ENCODE assay signal across 29 cellular contexts in the genomic region with DNA sequence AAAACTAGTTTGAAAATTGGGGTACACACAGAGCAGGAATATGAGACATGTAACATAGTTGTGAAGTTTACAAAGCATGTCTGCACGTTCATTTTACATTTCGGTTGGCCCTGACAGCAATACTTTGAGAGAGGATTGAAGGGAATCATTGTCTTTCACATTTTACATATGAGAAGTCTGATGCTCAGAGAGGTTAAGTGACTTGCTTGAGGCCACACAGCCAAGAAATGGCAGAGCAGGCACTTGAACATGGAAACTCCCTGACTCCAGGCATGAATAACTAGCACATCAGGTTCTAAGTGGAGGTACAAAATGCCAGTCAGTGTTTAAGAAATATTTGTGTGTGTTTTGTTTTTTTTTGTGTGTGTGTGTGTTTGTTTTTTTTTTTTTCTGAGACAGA. TPM values are rescaled to one million over a fixed set of nuclear protein-coding genes. Genes with fewer than 3 reads are reported as not detected.
"Had no signal": no experiment of that assay in that cellular context is flagged by ENCODE, and none has a peak within 500 bp of the region (broad histone marks: within the 10 kb centered on the region; RNA-seq: fewer than 3 reads in every experiment).

No MANE protein-coding gene starts in this region.

- H3K27me3 ChIP-seq: adrenal gland, body of pancreas, cardiac muscle cell, colonic mucosa, esophagus squamous epithelium had no signal

- FAIRE-seq: endometrium, endothelial cell of umbilical vein, frontal cortex, TTC549 had no signal

- H3K4me3 Mint-ChIP-seq: activated B cell treated with CpG ODN at 0.5 μM for 24 hours; activated CD4-positive, alpha-beta memory T cell treated with anti-CD3 and anti-CD28 coated beads, Interleukin-2, amount 10 ng/mL, durations not matched to agents 7 days and 5 days; activated CD4-positive, alpha-beta T cell treated with anti-CD3 and anti-CD28 coated beads, Interleukin-2, amount 10 ng/mL, durations not matched to agents 24 days and 14 days; activated naive CD4-positive, alpha-beta T cell treated with anti-CD3 and anti-CD28 coated beads, Interleukin-2, amount 10 ng/mL, durations not matched to agents 7 days and 5 days; activated T-cell treated with anti-CD3 and anti-CD28 coated beads, Interleukin-2, amount 50 U/mL, for 24 hours; activated T-cell treated with anti-CD3 and anti-CD28 coated beads, Interleukin-2, amount 50 U/mL, for 72 hours had no signal

- H3K9me3 ChIP-seq: adrenal gland, body of pancreas, colonic mucosa, esophagus squamous epithelium had no signal

- H3K9me3 Mint-ChIP-seq: activated B cell treated with CpG ODN at 0.5 μM for 24 hours; activated CD4-positive, alpha-beta memory T cell treated with anti-CD3 and anti-CD28 coated beads, Interleukin-2, amount 10 ng/mL, durations not matched to agents 7 days and 5 days; activated CD4-positive, alpha-beta T cell treated with anti-CD3 and anti-CD28 coated beads, Interleukin-2, amount 10 ng/mL, durations not matched to agents 24 days and 14 days; activated naive CD4-positive, alpha-beta T cell treated with anti-CD3 and anti-CD28 coated beads, Interleukin-2, amount 10 ng/mL, durations not matched to agents 7 days and 5 days; activated naive CD4-positive, alpha-beta T cell treated with anti-CD3 and anti-CD28 coated beads, Interleukin-2, amount 50 U/mL, for 72 hours; activated T-cell treated with anti-CD3 and anti-CD28 coated beads, Interleukin-2, amount 50 U/mL, for 24 hours; activated T-cell treated with anti-CD3 and anti-CD28 coated beads, Interleukin-2, amount 50 U/mL, for 72 hours had no signal

- H3K4me1 ChIP-seq: adrenal gland, colonic mucosa had no signal

- H3K27ac Mint-ChIP-seq: activated B cell treated with CpG ODN at 0.5 μM for 24 hours; activated CD4-positive, alpha-beta memory T cell treated with anti-CD3 and anti-CD28 coated beads, Interleukin-2, amount 10 ng/mL, durations not matched to agents 7 days and 5 days; activated CD4-positive, alpha-beta T cell treated with anti-CD3 and anti-CD28 coated beads, Interleukin-2, amount 10 ng/mL, durations not matched to agents 24 days and 14 days; activated naive CD4-positive, alpha-beta T cell treated with anti-CD3 and anti-CD28 coated beads, Interleukin-2, amount 10 ng/mL, durations not matched to agents 7 days and 5 days; activated naive CD4-positive, alpha-beta T cell treated with anti-CD3 and anti-CD28 coated beads, Interleukin-2, amount 50 U/mL, for 72 hours; activated T-cell treated with anti-CD3 and anti-CD28 coated beads, Interleukin-2, amount 50 U/mL, for 24 hours; activated T-cell treated with anti-CD3 and anti-CD28 coated beads, Interleukin-2, amount 50 U/mL, for 72 hours had no signal

- H3K4me3 ChIP-seq: adrenal gland, body of pancreas, cardiac muscle cell, colonic mucosa, esophagus squamous epithelium had no signal

- DNase-seq: activated B cell treated with CpG ODN at 0.5 μM for 24 hours; activated CD4-positive, alpha-beta memory T cell treated with anti-CD3 and anti-CD28 coated beads, Interleukin-2, amount 10 ng/mL, durations not matched to agents 7 days and 5 days; activated CD4-positive, alpha-beta T cell treated with anti-CD3 and anti-CD28 coated beads, Interleukin-2, amount 10 ng/mL, durations not matched to agents 24 days and 14 days; activated CD8-positive, alpha-beta memory T cell treated with anti-CD3 and anti-CD28 coated beads, Interleukin-2, amount 50 U/mL, for 48 hours; activated gamma-delta T cell; activated naive CD4-positive, alpha-beta T cell; activated naive CD4-positive, alpha-beta T cell treated with anti-CD3 and anti-CD28 coated beads, Interleukin-2, amount 10 ng/mL, durations not matched to agents 7 days and 5 days; activated T-cell treated with anti-CD3 and anti-CD28 coated beads for 4 hours; activated T-cell treated with anti-CD3 and anti-CD28 coated beads, Interleukin-2, amount 50 U/mL, for 24 hours; activated T-cell treated with anti-CD3 and anti-CD28 coated beads, Interleukin-2, amount 50 U/mL, for 72 hours; adrenal gland; amygdala; body of pancreas; central memory CD4-positive, alpha-beta T cell; cerebellar nuclear complex; colonic mucosa; effector CD8-positive, alpha-beta T cell; esophagus squamous epithelium; head of caudate nucleus; T-helper 2 cell; WERI-Rb-1 had no signal

- H3K4me1 Mint-ChIP-seq: activated CD4-positive, alpha-beta memory T cell treated with anti-CD3 and anti-CD28 coated beads, Interleukin-2, amount 10 ng/mL, durations not matched to agents 7 days and 5 days; activated naive CD4-positive, alpha-beta T cell treated with anti-CD3 and anti-CD28 coated beads, Interleukin-2, amount 10 ng/mL, durations not matched to agents 7 days and 5 days had no signal

- ATAC-seq: activated CD4-positive, CD25-positive, alpha-beta regulatory T cell treated with anti-CD3 and anti-CD28 coated beads, Interleukin-2, amount 50 U/mL, for 24 hours; activated naive CD4-positive, alpha-beta T cell treated with anti-CD3 and anti-CD28 coated beads, Interleukin-2, amount 50 U/mL, for 72 hours; activated T-cell treated with anti-CD3 and anti-CD28 coated beads, Interleukin-2, amount 50 U/mL, for 72 hours; body of pancreas had no signal

- H3K27ac ChIP-seq: adrenal gland, body of pancreas, cardiac muscle cell, colonic mucosa, epithelial cell of prostate, esophagus squamous epithelium, WERI-Rb-1 had no signal

- H3K36me3 ChIP-seq: adrenal gland, cardiac muscle cell, colonic mucosa, esophagus squamous epithelium, WERI-Rb-1 had no signal

- H3K36me3 Mint-ChIP-seq: activated naive CD4-positive, alpha-beta T cell treated with anti-CD3 and anti-CD28 coated beads, Interleukin-2, amount 10 ng/mL, durations not matched to agents 7 days and 5 days; activated naive CD4-positive, alpha-beta T cell treated with anti-CD3 and anti-CD28 coated beads, Interleukin-2, amount 50 U/mL, for 72 hours had no signal

RNA-seq across cellular contexts. Expression of gene APOL3, which starts 53.6 kb away (rescaled TPM):
- total RNA-seq: cardiac muscle cell had no signal
- polyA plus RNA-seq: cardiac muscle cell had no signal
